In genomic region chr15:68031406-68031805, GRCh38 we compare ENCODE assay signal across 19 cellular contexts. TPM values are rescaled to one million over a fixed set of nuclear protein-coding genes. Genes with fewer than 3 reads are reported as not detected.
DNase-seq lines count a peak whose midpoint lies in the region; ATAC-seq and TF ChIP-seq lines count a peak whose summit lies in the region.
"Had no signal": no experiment of that assay in that cellular context is flagged by ENCODE, and none has a peak within 500 bp of the region (broad histone marks: within the 10 kb centered on the region; RNA-seq: fewer than 3 reads in every experiment).

No MANE protein-coding gene starts in this region.

- H3K79me2 ChIP-seq in GM23248 (ENCODE audit: insufficient read depth): no peaks in the 10 kb centered on the region

- H3K4me3 ChIP-seq in GM23248: no peak overlapping the region
- H3K4me3 ChIP-seq in heart right ventricle: no peak overlapping the region
- H3K4me3 ChIP-seq in naive thymus-derived CD4-positive, alpha-beta T cell (ENCODE audit: low read length): no peak overlapping the region
- H3K4me3 ChIP-seq: psoas muscle, thoracic aorta had no signal

- H4K20me1 ChIP-seq in GM23248 (ENCODE audit: insufficient read depth): no peaks in the 10 kb centered on the region

- peaks cover 0 to 4% (median 0%) of the 10 kb centered on the region in 5 donors for H3K36me3 Mint-ChIP-seq in naive thymus-derived CD4-positive, alpha-beta T cell

- H3K9me2 ChIP-seq in GM23248 (ENCODE audit: insufficient read depth): no peaks in the 10 kb centered on the region

- no peaks in the 10 kb centered on the region for H3K4me1 ChIP-seq in GM23248 (ENCODE audit: insufficient read depth)
- peaks cover 0 to 31% (median 0%) of the 10 kb centered on the region in 9 donors for H3K4me1 ChIP-seq in heart right ventricle
- no peaks in the 10 kb centered on the region for H3K4me1 ChIP-seq in naive thymus-derived CD4-positive, alpha-beta T cell (ENCODE audit: control insufficient read depth in 2 of 2, insufficient read depth in 2 of 2, low read length in 2 of 2)
- H3K4me1 ChIP-seq: psoas muscle had no signal

- no peak overlapping the region for H3K9ac ChIP-seq in GM23248

- H3K4me1 Mint-ChIP-seq in naive thymus-derived CD4-positive, alpha-beta T cell: peaks cover 0 to 2% (median 0%) of the 10 kb centered on the region in 7 donors
- H3K4me1 Mint-ChIP-seq: nephron had no signal

- POLR2A ChIA-PET in naive thymus-derived CD4-positive, alpha-beta T cell (lab: Charles Lee): no interaction called here

- CTCF ChIA-PET in naive thymus-derived CD4-positive, alpha-beta T cell (lab: Charles Lee): no interaction called here

- ATAC-seq in heart right ventricle: peak in 5 of 8 donors; percentile 52 to 63 (median 60)
- ATAC-seq in naive thymus-derived CD4-positive, alpha-beta T cell: peak; percentile 31
- no peak for ATAC-seq in GM21381 (IDR thresholded peaks at IDR 0.05; ENCODE audit: unreplicated experiment)
- ATAC-seq in GM21526 (IDR thresholded peaks at IDR 0.05; ENCODE audit: low FRiP score, unreplicated experiment): no peak
- ATAC-seq in GM19324 (IDR thresholded peaks at IDR 0.05; ENCODE audit: low FRiP score, unreplicated experiment): no peak
- no peak for ATAC-seq in HG03571 (IDR thresholded peaks at IDR 0.05; ENCODE audit: unreplicated experiment)
- ATAC-seq: HCT116, left colon, psoas muscle had no signal

- peaks cover 17 to 37% (median 23%) of the 10 kb centered on the region in 5 donors for H3K27me3 Mint-ChIP-seq in naive thymus-derived CD4-positive, alpha-beta T cell

- no peak overlapping the region for H3K27ac Mint-ChIP-seq in naive thymus-derived CD4-positive, alpha-beta T cell
- H3K27ac Mint-ChIP-seq: activated T-cell treated with anti-CD3 and anti-CD28 coated beads, Interleukin-2, amount 50 U/mL, for 24 hours; nephron had no signal

- H2AFZ ChIP-seq in GM23248: no peak overlapping the region

- no peaks in the 10 kb centered on the region for H3F3A ChIP-seq in GM23248 (ENCODE audit: insufficient read depth)

- H3K36me3 ChIP-seq in GM23248 (ENCODE audit: low read depth) (no peaks in the 10 kb centered on the region), heart right ventricle (no peaks in the 10 kb centered on the region)
- no peaks in the 10 kb centered on the region for H3K36me3 ChIP-seq in naive thymus-derived CD4-positive, alpha-beta T cell (ENCODE audit: control insufficient read depth in 2 of 3, insufficient read depth in 3 of 3, low read length in 3 of 3)
- H3K36me3 ChIP-seq: thoracic aorta had no signal

- in situ Hi-C loops in GM23248 (cut with MboI): no loop called here

- no peaks in the 10 kb centered on the region for H3K9me3 ChIP-seq in GM23248 (ENCODE audit: low read depth)
- H3K9me3 ChIP-seq in heart right ventricle: peaks cover 0 to 5% (median 0%) of the 10 kb centered on the region in 11 donors
- H3K9me3 ChIP-seq in naive thymus-derived CD4-positive, alpha-beta T cell (ENCODE audit: control insufficient read depth in 2 of 3, low read length in 3 of 3): no peaks in the 10 kb centered on the region
- H3K9me3 ChIP-seq: psoas muscle, thoracic aorta had no signal

- H3K27me3 ChIP-seq in GM23248 (replicated peaks; ENCODE audit: insufficient read depth) (peaks cover 23% of the 10 kb centered on the region; the same call in 1 of the 2 replicates), heart right ventricle (no peaks in the 10 kb centered on the region)
- H3K27me3 ChIP-seq in naive thymus-derived CD4-positive, alpha-beta T cell (ENCODE audit: control insufficient read depth in 2 of 2, insufficient read depth in 2 of 2, low read length in 2 of 2): peaks cover 0 to 5% of the 10 kb centered on the region in 2 donors

- no peak for TF ChIP-seq CTCF in heart right ventricle (IDR thresholded peaks at IDR 0.05)

- peaks cover 0 to 4% (median 0%) of the 10 kb centered on the region in 11 donors for H3K9me3 Mint-ChIP-seq in naive thymus-derived CD4-positive, alpha-beta T cell
- H3K9me3 Mint-ChIP-seq: activated T-cell treated with anti-CD3 and anti-CD28 coated beads, Interleukin-2, amount 50 U/mL, for 24 hours had no signal

- WGBS in GM23248 (ENCODE audit: low coverage in 1 of 2, low lambda C conversion rate in 2 of 2, missing lambda C conversion rate in 2 of 2), 2 experiments: 36 to 41% methylated on average over 2 of the region's 2 CpGs
- WGBS in heart right ventricle, 2 donors: 39 to 63% methylated on average over 2 of the region's 2 CpGs

- intact Hi-C loops in heart right ventricle (cut with DNase I): loop anchor here in 1 of 10 donors (10.0 kb wide), 1 partner anchor 147 kb away; no protein-coding TSS in a partner anchor
- intact Hi-C loops in naive thymus-derived CD4-positive, alpha-beta T cell (cut with micrococcal nuclease): no loop called here

- no peak overlapping the region for H3K4me3 Mint-ChIP-seq in naive thymus-derived CD4-positive, alpha-beta T cell
- H3K4me3 Mint-ChIP-seq: activated T-cell treated with anti-CD3 and anti-CD28 coated beads, Interleukin-2, amount 50 U/mL, for 24 hours; nephron had no signal

- peak; percentile 6 for DNase-seq in GM23248
- peak; percentile 15 for DNase-seq in RPMI8226
- DNase-seq in heart right ventricle: no peak
- no peak for DNase-seq in naive thymus-derived CD4-positive, alpha-beta T cell
- DNase-seq: activated CD4-positive, alpha-beta T cell treated with anti-CD3 and anti-CD28 coated beads, Interleukin-2, amount 50 U/mL, for 4 hours; activated naive CD4-positive, alpha-beta T cell treated with anti-CD3 and anti-CD28 coated beads, Interleukin-2, amount 50 U/mL, for 16 hours; activated T-cell treated with anti-CD3 and anti-CD28 coated beads, Interleukin-2, amount 50 U/mL, for 24 hours; DMS 273 treated with DMSO at 0.1 percent for 48 hours; left colon; NCI-H524; psoas muscle; stimulated activated CD4-positive, alpha-beta T cell treated with anti-CD3 and anti-CD28 coated beads, Interleukin-12 subunit alpha, Interleukin-12 subunit beta, amount 100 ng/mL, for 4 hours had no signal

- H3K27ac ChIP-seq in GM23248: no peak overlapping the region
- H3K27ac ChIP-seq in heart right ventricle: peak overlapping the region in 2 of 10 donors; percentile 22 to 78
- H3K27ac ChIP-seq in naive thymus-derived CD4-positive, alpha-beta T cell (ENCODE audit: low read depth, low read length): no peak overlapping the region
- H3K27ac ChIP-seq: psoas muscle, thoracic aorta had no signal

- H3K4me2 ChIP-seq in GM23248 (ENCODE audit: unreplicated experiment): no peak overlapping the region

RNA-seq across cellular contexts. Expression of gene PIAS1, which starts 22.7 kb away (rescaled TPM):
- 10.9 and 14.8 TPM in 2 replicates for total RNA-seq in GM23248 (2014; rRNA removed; shearing (Covaris generic))
- polyA plus RNA-seq in GM23248 (2016; fragmentation: Nextera tagmentation; extraction: Ambion mirVana): 32.3 and 34.4 TPM in 2 replicates
- 10 to 100 TPM; 23.5 to 37.9 (median 31.6) TPM for total RNA-seq in heart right ventricle
- polyA plus RNA-seq in heart right ventricle: 10 to 100 TPM in 1 of 2 donors, 1 to 10 TPM in 1; 5.8 to 11.7 TPM
- total RNA-seq in naive thymus-derived CD4-positive, alpha-beta T cell: 100 to 1,000 TPM in 1 of 5 experiments, 10 to 100 TPM in 4; 41.3 to 103 (median 90.9) TPM
- 100 to 1,000 TPM; 154 to 155 TPM for polyA plus RNA-seq in naive thymus-derived CD4-positive, alpha-beta T cell

Comparison
In these comparisons a context has a peak if more than half of its experiments do, and no peak if none do; other contexts are left out.
1. DNase-seq: peak in GM23248 (single experiment) and RPMI8226 (single experiment); none in heart right ventricle (0 of 2) and naive thymus-derived CD4-positive, alpha-beta T cell (0 of 9).
2. ATAC-seq: peak in heart right ventricle (5 of 8) and naive thymus-derived CD4-positive, alpha-beta T cell (single experiment); none in GM21381 (single experiment), GM21526 (single experiment), GM19324 (single experiment) and HG03571 (single experiment).